Comparison of ENCODE assay signal across 1 cellular context in the genomic region with DNA sequence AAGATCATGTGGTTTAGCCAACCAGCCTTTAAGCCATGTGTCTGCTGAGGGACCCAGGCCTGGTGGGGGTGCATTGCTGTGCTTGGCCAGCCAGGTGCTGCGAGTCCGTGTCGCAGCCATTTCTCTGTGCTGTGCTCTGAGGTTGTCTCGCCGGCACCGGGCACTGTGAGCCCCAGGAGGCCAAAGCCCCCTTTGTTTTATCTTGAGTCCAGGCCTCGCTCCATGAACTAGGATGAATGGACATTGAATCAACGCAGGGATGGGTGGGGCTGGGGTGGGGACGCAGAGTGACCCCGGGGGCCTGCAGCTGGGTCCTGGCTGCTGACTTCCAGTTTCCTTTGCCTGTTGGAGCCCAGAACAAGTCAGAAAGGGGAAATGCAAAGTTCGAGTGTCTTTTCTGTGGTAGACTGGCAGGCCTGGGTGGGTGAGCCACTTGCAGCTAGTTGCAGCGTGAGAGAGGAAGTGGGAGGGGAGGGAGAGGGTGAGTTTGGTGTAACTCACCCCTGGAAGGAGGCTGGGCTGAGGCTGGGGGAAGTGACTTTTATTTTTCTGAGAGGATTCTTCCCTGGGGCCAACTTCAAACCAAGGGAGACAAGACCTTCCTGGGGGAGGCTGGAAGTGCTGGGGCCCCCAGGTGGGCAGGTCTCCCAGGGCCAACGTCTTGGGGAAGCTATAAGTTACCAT.
A peak's percentile ranks its signal among the peaks of the same experiment; 100 is the strongest.
TF ChIP-seq lines count a peak whose summit lies in the region.

No MANE protein-coding gene starts in this region.

TF ChIP-seq in GM12878, 131 proteins besides CTCF, POLR2A, EP300 and RAD21 (continued from another document and continues in another):
- TF ChIP-seq SUPT20H (IDR thresholded peaks at IDR 0.05; ENCODE audit: borderline replicate concordance, control insufficient read depth, low read depth, low read length) (no peak), YBX1 (IDR thresholded peaks at IDR 0.05) (no peak), SREBF2 (IDR thresholded peaks at IDR 0.05; ENCODE audit: low read length) (no peak), CHD2 (IDR thresholded peaks at IDR 0.05; ENCODE audit: borderline replicate concordance, low read depth, low read length) (peak; percentile 54; the same call in 1 of the 2 replicates), TBL1XR1 (IDR thresholded peaks at IDR 0.05; ENCODE audit: low read depth, low read length) (peak; percentile 64; the same call in 1 of the 2 replicates), FOXM1 (IDR thresholded peaks at IDR 0.05; ENCODE audit: low read depth, low read length) (no peak), STAT1 (conservative IDR thresholded peaks at IDR 0.05) (no peak), MYB (IDR thresholded peaks at IDR 0.05; ENCODE audit: borderline replicate concordance, low read depth, low read length) (no peak), STAT3 (IDR thresholded peaks at IDR 0.05; ENCODE audit: low read depth, low read length) (no peak), EGR1 (IDR thresholded peaks at IDR 0.05; ENCODE audit: borderline replicate concordance in 1 of 2, low read depth in 2 of 2, low read length in 2 of 2) (peak in 1 of 2 experiments; percentile 77; a peak in 1 of 3 replicates), POU2F2 (IDR thresholded peaks at IDR 0.05; ENCODE audit: borderline replicate concordance, low read depth, low read length) (peak; percentile 93; the same call in 1 of the 3 replicates), ETV6 (conservative IDR thresholded peaks at IDR 0.05 in 1 of 2, IDR thresholded peaks at IDR 0.05 in 1 of 2; ENCODE audit: borderline replicate concordance in 1 of 2, low read depth in 1 of 2) (peak; percentile 55 to 98; a peak in 2 of 4 replicates), ZNF217 (IDR thresholded peaks at IDR 0.05) (no peak), POLR2AphosphoS5 (IDR thresholded peaks at IDR 0.05; ENCODE audit: low read length) (no peak), PAX5 (IDR thresholded peaks at IDR 0.05; ENCODE audit: borderline replicate concordance, low read depth, low read length) (peak; percentile 78; the same call in 1 of the 2 replicates), ZBED1 (IDR thresholded peaks at IDR 0.05; ENCODE audit: borderline replicate concordance) (no peak), RBBP5 (conservative IDR thresholded peaks at IDR 0.05) (no peak), HDAC2 (IDR thresholded peaks at IDR 0.05) (no peak), MTA3 (IDR thresholded peaks at IDR 0.05; ENCODE audit: borderline replicate concordance, low read length) (peak; percentile 55; the same call in 1 of the 2 replicates), ZNF207 (IDR thresholded peaks at IDR 0.05; ENCODE audit: borderline replicate concordance) (no peak), SP1 (IDR thresholded peaks at IDR 0.05; ENCODE audit: low read depth, low read length) (no peak), EZH2 (IDR thresholded peaks at IDR 0.05; ENCODE audit: borderline replicate concordance, control insufficient read depth, low read depth, low read length) (no peak), RFX5 (IDR thresholded peaks at IDR 0.05; ENCODE audit: low read depth, low read length) (0 out of 2 replicates have a peak, but pooled peaks have one; percentile 30), DPF2 (IDR thresholded peaks at IDR 0.05) (no peak), IKZF2 (IDR thresholded peaks at IDR 0.05) (peak; percentile 77 to 79; a peak in 3 of 4 replicates), CBX5 (IDR thresholded peaks at IDR 0.05; ENCODE audit: low read depth) (no peak), LARP7 (IDR thresholded peaks at IDR 0.05) (no peak), SMARCA5 (IDR thresholded peaks at IDR 0.05) (0 out of 2 replicates have a peak, but pooled peaks have one; percentile 4), WRNIP1 (IDR thresholded peaks at IDR 0.05; ENCODE audit: borderline replicate concordance, low read depth, low read length) (0 out of 2 replicates have a peak, but pooled peaks have one; percentile 64), IKZF1 (conservative IDR thresholded peaks at IDR 0.05) (peak; percentile 93), POLR2AphosphoS2 (IDR thresholded peaks at IDR 0.05; ENCODE audit: low read depth, low read length) (no peak), YY1 (IDR thresholded peaks at IDR 0.05; ENCODE audit: low read depth, low read length) (peak; percentile 31), RB1 (IDR thresholded peaks at IDR 0.05; ENCODE audit: borderline replicate concordance) (no peak), ZNF384 (IDR thresholded peaks at IDR 0.05; ENCODE audit: borderline replicate concordance, low read depth, low read length) (no peak), NR2F1 (conservative IDR thresholded peaks at IDR 0.05) (no peak)
- TF ChIP-seq, protein P1, sequence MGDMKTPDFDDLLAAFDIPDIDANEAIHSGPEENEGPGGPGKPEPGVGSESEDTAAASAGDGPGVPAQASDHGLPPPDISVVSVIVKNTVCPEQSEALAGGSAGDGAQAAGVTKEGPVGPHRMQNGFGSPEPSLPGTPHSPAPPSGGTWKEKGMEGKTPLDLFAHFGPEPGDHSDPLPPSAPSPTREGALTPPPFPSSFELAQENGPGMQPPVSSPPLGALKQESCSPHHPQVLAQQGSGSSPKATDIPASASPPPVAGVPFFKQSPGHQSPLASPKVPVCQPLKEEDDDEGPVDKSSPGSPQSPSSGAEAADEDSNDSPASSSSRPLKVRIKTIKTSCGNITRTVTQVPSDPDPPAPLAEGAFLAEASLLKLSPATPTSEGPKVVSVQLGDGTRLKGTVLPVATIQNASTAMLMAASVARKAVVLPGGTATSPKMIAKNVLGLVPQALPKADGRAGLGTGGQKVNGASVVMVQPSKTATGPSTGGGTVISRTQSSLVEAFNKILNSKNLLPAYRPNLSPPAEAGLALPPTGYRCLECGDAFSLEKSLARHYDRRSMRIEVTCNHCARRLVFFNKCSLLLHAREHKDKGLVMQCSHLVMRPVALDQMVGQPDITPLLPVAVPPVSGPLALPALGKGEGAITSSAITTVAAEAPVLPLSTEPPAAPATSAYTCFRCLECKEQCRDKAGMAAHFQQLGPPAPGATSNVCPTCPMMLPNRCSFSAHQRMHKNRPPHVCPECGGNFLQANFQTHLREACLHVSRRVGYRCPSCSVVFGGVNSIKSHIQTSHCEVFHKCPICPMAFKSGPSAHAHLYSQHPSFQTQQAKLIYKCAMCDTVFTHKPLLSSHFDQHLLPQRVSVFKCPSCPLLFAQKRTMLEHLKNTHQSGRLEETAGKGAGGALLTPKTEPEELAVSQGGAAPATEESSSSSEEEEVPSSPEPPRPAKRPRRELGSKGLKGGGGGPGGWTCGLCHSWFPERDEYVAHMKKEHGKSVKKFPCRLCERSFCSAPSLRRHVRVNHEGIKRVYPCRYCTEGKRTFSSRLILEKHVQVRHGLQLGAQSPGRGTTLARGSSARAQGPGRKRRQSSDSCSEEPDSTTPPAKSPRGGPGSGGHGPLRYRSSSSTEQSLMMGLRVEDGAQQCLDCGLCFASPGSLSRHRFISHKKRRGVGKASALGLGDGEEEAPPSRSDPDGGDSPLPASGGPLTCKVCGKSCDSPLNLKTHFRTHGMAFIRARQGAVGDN (IDR thresholded peaks at IDR 0.05), result peak; percentile 37
- TF ChIP-seq, protein P2, sequence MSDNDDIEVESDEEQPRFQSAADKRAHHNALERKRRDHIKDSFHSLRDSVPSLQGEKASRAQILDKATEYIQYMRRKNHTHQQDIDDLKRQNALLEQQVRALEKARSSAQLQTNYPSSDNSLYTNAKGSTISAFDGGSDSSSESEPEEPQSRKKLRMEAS (IDR thresholded peaks at IDR 0.05; ENCODE audit: low read depth, low read length), result no peak
- TF ChIP-seq, protein P3, sequence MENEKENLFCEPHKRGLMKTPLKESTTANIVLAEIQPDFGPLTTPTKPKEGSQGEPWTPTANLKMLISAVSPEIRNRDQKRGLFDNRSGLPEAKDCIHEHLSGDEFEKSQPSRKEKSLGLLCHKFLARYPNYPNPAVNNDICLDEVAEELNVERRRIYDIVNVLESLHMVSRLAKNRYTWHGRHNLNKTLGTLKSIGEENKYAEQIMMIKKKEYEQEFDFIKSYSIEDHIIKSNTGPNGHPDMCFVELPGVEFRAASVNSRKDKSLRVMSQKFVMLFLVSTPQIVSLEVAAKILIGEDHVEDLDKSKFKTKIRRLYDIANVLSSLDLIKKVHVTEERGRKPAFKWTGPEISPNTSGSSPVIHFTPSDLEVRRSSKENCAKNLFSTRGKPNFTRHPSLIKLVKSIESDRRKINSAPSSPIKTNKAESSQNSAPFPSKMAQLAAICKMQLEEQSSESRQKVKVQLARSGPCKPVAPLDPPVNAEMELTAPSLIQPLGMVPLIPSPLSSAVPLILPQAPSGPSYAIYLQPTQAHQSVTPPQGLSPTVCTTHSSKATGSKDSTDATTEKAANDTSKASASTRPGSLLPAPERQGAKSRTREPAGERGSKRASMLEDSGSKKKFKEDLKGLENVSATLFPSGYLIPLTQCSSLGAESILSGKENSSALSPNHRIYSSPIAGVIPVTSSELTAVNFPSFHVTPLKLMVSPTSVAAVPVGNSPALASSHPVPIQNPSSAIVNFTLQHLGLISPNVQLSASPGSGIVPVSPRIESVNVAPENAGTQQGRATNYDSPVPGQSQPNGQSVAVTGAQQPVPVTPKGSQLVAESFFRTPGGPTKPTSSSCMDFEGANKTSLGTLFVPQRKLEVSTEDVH (IDR thresholded peaks at IDR 0.05; ENCODE audit: low read depth, partially characterized antibody), result no peak
- TF ChIP-seq, protein P4, sequence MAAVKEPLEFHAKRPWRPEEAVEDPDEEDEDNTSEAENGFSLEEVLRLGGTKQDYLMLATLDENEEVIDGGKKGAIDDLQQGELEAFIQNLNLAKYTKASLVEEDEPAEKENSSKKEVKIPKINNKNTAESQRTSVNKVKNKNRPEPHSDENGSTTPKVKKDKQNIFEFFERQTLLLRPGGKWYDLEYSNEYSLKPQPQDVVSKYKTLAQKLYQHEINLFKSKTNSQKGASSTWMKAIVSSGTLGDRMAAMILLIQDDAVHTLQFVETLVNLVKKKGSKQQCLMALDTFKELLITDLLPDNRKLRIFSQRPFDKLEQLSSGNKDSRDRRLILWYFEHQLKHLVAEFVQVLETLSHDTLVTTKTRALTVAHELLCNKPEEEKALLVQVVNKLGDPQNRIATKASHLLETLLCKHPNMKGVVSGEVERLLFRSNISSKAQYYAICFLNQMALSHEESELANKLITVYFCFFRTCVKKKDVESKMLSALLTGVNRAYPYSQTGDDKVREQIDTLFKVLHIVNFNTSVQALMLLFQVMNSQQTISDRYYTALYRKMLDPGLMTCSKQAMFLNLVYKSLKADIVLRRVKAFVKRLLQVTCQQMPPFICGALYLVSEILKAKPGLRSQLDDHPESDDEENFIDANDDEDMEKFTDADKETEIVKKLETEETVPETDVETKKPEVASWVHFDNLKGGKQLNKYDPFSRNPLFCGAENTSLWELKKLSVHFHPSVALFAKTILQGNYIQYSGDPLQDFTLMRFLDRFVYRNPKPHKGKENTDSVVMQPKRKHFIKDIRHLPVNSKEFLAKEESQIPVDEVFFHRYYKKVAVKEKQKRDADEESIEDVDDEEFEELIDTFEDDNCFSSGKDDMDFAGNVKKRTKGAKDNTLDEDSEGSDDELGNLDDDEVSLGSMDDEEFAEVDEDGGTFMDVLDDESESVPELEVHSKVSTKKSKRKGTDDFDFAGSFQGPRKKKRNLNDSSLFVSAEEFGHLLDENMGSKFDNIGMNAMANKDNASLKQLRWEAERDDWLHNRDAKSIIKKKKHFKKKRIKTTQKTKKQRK (IDR thresholded peaks at IDR 0.05; ENCODE audit: low read depth, low read length), result no peak
- TF ChIP-seq, protein P5, sequence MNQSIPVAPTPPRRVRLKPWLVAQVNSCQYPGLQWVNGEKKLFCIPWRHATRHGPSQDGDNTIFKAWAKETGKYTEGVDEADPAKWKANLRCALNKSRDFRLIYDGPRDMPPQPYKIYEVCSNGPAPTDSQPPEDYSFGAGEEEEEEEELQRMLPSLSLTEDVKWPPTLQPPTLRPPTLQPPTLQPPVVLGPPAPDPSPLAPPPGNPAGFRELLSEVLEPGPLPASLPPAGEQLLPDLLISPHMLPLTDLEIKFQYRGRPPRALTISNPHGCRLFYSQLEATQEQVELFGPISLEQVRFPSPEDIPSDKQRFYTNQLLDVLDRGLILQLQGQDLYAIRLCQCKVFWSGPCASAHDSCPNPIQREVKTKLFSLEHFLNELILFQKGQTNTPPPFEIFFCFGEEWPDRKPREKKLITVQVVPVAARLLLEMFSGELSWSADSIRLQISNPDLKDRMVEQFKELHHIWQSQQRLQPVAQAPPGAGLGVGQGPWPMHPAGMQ (IDR thresholded peaks at IDR 0.05; ENCODE audit: borderline replicate concordance), result no peak
- TF ChIP-seq, protein P6, sequence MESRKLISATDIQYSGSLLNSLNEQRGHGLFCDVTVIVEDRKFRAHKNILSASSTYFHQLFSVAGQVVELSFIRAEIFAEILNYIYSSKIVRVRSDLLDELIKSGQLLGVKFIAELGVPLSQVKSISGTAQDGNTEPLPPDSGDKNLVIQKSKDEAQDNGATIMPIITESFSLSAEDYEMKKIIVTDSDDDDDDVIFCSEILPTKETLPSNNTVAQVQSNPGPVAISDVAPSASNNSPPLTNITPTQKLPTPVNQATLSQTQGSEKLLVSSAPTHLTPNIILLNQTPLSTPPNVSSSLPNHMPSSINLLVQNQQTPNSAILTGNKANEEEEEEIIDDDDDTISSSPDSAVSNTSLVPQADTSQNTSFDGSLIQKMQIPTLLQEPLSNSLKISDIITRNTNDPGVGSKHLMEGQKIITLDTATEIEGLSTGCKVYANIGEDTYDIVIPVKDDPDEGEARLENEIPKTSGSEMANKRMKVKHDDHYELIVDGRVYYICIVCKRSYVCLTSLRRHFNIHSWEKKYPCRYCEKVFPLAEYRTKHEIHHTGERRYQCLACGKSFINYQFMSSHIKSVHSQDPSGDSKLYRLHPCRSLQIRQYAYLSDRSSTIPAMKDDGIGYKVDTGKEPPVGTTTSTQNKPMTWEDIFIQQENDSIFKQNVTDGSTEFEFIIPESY (IDR thresholded peaks at IDR 0.05), result no peak
- TF ChIP-seq, protein P7, sequence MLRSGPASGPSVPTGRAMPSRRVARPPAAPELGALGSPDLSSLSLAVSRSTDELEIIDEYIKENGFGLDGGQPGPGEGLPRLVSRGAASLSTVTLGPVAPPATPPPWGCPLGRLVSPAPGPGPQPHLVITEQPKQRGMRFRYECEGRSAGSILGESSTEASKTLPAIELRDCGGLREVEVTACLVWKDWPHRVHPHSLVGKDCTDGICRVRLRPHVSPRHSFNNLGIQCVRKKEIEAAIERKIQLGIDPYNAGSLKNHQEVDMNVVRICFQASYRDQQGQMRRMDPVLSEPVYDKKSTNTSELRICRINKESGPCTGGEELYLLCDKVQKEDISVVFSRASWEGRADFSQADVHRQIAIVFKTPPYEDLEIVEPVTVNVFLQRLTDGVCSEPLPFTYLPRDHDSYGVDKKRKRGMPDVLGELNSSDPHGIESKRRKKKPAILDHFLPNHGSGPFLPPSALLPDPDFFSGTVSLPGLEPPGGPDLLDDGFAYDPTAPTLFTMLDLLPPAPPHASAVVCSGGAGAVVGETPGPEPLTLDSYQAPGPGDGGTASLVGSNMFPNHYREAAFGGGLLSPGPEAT (IDR thresholded peaks at IDR 0.05; ENCODE audit: low read depth), result peak; percentile 27; the same call in 1 of the 2 replicates
